26 cellular contexts compared by ENCODE assay signal in the genomic region with DNA sequence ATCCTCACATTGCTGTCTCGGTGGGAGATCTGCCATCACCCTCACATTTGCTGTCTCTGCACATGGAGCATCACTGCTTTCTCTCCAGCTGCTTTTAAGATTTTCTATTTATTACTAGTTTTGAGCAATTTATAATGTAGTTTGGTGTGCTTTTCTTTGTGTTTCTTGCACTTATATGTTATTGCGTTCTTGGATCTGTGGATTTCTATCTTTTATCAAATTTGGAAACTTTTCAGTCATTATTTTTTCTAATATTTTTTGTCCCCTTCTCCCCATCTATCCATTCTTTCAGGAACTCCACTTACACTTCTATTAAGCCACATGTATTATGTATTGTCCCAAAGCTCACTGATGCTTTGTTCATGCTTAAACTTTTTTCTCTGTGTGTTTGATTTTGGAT.
"Had no signal": no experiment of that assay in that cellular context is flagged by ENCODE, and none has a peak within 500 bp of the region (broad histone marks: within the 10 kb centered on the region; RNA-seq: fewer than 3 reads in every experiment).

No MANE protein-coding gene starts in this region.

- H3K4me1 ChIP-seq: colonic mucosa, esophagus muscularis mucosa, esophagus squamous epithelium, foreskin keratinocyte, gastrocnemius medialis, gastroesophageal sphincter, heart left ventricle, heart right ventricle had no signal

- H3K27me3 ChIP-seq: colonic mucosa, dorsolateral prefrontal cortex, esophagus muscularis mucosa had no signal

- H3K9me3 ChIP-seq: colonic mucosa had no signal

- H3K36me3 ChIP-seq: colonic mucosa, esophagus muscularis mucosa, esophagus squamous epithelium, gastrocnemius medialis, gastroesophageal sphincter, heart left ventricle, heart right ventricle had no signal

- H3K27ac ChIP-seq: colonic mucosa, coronary artery, dorsolateral prefrontal cortex, epithelial cell of prostate, esophagus muscularis mucosa, esophagus squamous epithelium, foreskin keratinocyte, gastrocnemius medialis, gastroesophageal sphincter, heart left ventricle, heart right ventricle had no signal

- FAIRE-seq: colon, endometrium, endothelial cell of umbilical vein, frontal cortex had no signal

- ATAC-seq: effector memory CD8-positive, alpha-beta T cell; esophagus mucosa; foreskin keratinocyte; gastrocnemius medialis; gastroesophageal sphincter; heart left ventricle; heart right ventricle had no signal

- DNase-seq: colonic mucosa; cortex of kidney; dermis blood vessel endothelial cell; dorsolateral prefrontal cortex; effector CD4-positive, alpha-beta T cell; effector CD8-positive, alpha-beta T cell; effector memory CD4-positive, alpha-beta T cell; effector memory CD8-positive, alpha-beta T cell; erythroblast; esophagus squamous epithelium; foreskin fibroblast; foreskin keratinocyte; foreskin melanocyte; gastrocnemius medialis; glutamatergic neuron; heart left ventricle; heart right ventricle had no signal

- H3K4me3 ChIP-seq: colonic mucosa, coronary artery, dorsolateral prefrontal cortex, esophagus muscularis mucosa, esophagus squamous epithelium, gastrocnemius medialis, gastroesophageal sphincter, heart left ventricle, heart right ventricle had no signal
